8 cellular contexts compared by ENCODE assay signal in genomic region chr6:161273356-161273751, GRCh38. TPM values are rescaled to one million over a fixed set of nuclear protein-coding genes. Genes with fewer than 3 reads are reported as not detected.
DNase-seq lines count a peak whose midpoint lies in the region; TF ChIP-seq lines count a peak whose summit lies in the region.

No MANE protein-coding gene starts in this region.

- H3K36me3 ChIP-seq in CD4-positive, alpha-beta memory T cell (ENCODE audit: insufficient read depth, low read length): no peaks in the 10 kb centered on the region
- H3K36me3 ChIP-seq in HEK293 (ENCODE audit: control insufficient read depth in 2 of 2, insufficient read depth in 1 of 2, low read length in 2 of 2) (no peaks in the 10 kb centered on the region), right atrium auricular region (no peaks in the 10 kb centered on the region)

- peak overlapping the region; percentile 63 for H3K27ac ChIP-seq in CD4-positive, alpha-beta memory T cell (ENCODE audit: low read depth, low read length)
- H3K27ac ChIP-seq in HEK293 (ENCODE audit: extremely low read depth, low read depth, low read length) (peak overlapping the region; percentile 25; the same call in 1 of the 2 replicates), right atrium auricular region (peak overlapping the region; percentile 66 to 75), skin epidermis (peak overlapping the region in 20 of 21 experiments; percentile 25 to 86 (median 76))

- peak; percentile 68 to 84 (median 78) for DNase-seq in CD4-positive, alpha-beta memory T cell
- DNase-seq in RPMI7951 (ENCODE audit: low read depth): peak; percentile 40
- DNase-seq in amniotic epithelial cell (ENCODE audit: low read depth): peak; percentile 45
- no peak for DNase-seq in right atrium auricular region (ENCODE audit: low spot score)
- no peak for DNase-seq in cerebellar nuclear complex (lab: John Stamatoyannopoulos, UW)
- no peak for DNase-seq in 8988T

- peaks cover 10 to 12% of the 10 kb centered on the region in 2 donors for H3K36me3 Mint-ChIP-seq in CD4-positive, alpha-beta memory T cell

- H3K4me3 ChIP-seq in CD4-positive, alpha-beta memory T cell (ENCODE audit: low read length in 2 of 2): peak overlapping the region; percentile 1 to 46
- H3K4me3 ChIP-seq in HEK293 (ENCODE audit: low read depth, low read length) (peak overlapping the region; percentile 50), right atrium auricular region (peak overlapping the region; percentile 58 to 69), skin epidermis (peak overlapping the region; percentile 45 to 83 (median 66))

- H3K9me3 ChIP-seq in CD4-positive, alpha-beta memory T cell (ENCODE audit: control insufficient read depth in 1 of 2, low read length in 2 of 2): no peaks in the 10 kb centered on the region
- H3K9me3 ChIP-seq in HEK293 (ENCODE audit: control insufficient read depth, insufficient read depth, low read depth, low read length) (no peaks in the 10 kb centered on the region), right atrium auricular region (no peaks in the 10 kb centered on the region)

- H3K4me1 ChIP-seq in CD4-positive, alpha-beta memory T cell (ENCODE audit: insufficient read depth, low read length): peaks cover 24% of the 10 kb centered on the region
- H3K4me1 ChIP-seq in HEK293 (ENCODE audit: control insufficient read depth, insufficient read depth, low read length): peaks cover 9% of the 10 kb centered on the region; the same call in 1 of the 2 replicates
- peaks cover 0 to 14% of the 10 kb centered on the region in 2 donors for H3K4me1 ChIP-seq in right atrium auricular region

- POLR2A ChIA-PET in CD4-positive, alpha-beta memory T cell (lab: Charles Lee; ENCODE audit: partially characterized antibody): interaction anchor here (1.1 to 2.3 kb wide), 5 partner anchors 12 to 281 kb away, joined by 4 to 15 read pairs (median 5); partner anchors contain the start of gene MAP3K4
- POLR2A ChIA-PET in HEK293 (lab: Yijun Ruan, JAX): interaction anchor here (0.6 to 2.4 kb wide), 15 partner anchors 9 to 593 kb away, joined by 3 to 20 read pairs (median 4); partner anchors contain the start of gene MAP3K4

- no peaks in the 10 kb centered on the region for H3K9me3 Mint-ChIP-seq in CD4-positive, alpha-beta memory T cell

- H3K27ac Mint-ChIP-seq in CD4-positive, alpha-beta memory T cell: peak overlapping the region; percentile 95 to 99 (median 98)

- intact Hi-C loops in CD4-positive, alpha-beta memory T cell (cut with micrococcal nuclease): no loop called here

- no peak for TF ChIP-seq CTCF in HEK293 (tag by site-specific recombination; IDR thresholded peaks at IDR 0.05)
- TF ChIP-seq CTCF in right atrium auricular region (IDR thresholded peaks at IDR 0.05): no peak

- peaks cover 16 to 34% (median 28%) of the 10 kb centered on the region in 4 donors for H3K4me1 Mint-ChIP-seq in CD4-positive, alpha-beta memory T cell

- H3K4me3 Mint-ChIP-seq in CD4-positive, alpha-beta memory T cell: peak overlapping the region; percentile 91 to 97 (median 94)

- H3K27me3 ChIP-seq in CD4-positive, alpha-beta memory T cell (ENCODE audit: insufficient read depth, low read length): no peaks in the 10 kb centered on the region
- H3K27me3 ChIP-seq in right atrium auricular region: no peaks in the 10 kb centered on the region

- CTCF ChIA-PET in CD4-positive, alpha-beta memory T cell (lab: Charles Lee; ENCODE audit: partially characterized antibody): interaction anchor here (0.7 to 1.5 kb wide), 4 partner anchors 97 to 1574 kb away, joined by 3 to 4 read pairs (median 3); no protein-coding TSS in a partner anchor
- CTCF ChIA-PET in HEK293 (lab: Yijun Ruan, JAX): interaction anchor here (0.6 to 2.1 kb wide), 5 partner anchors 44 to 342 kb away, joined by 3 to 11 read pairs (median 3); no protein-coding TSS in a partner anchor

- peaks cover 0 to 3% of the 10 kb centered on the region in 2 donors for H3K27me3 Mint-ChIP-seq in CD4-positive, alpha-beta memory T cell

TF ChIP-seq in HEK293, 187 proteins besides CTCF, POLR2A, EP300 and RAD21:
- TF ChIP-seq GLIS1 (tag by site-specific recombination; IDR thresholded peaks at IDR 0.05) (peak; percentile 29; the same call in 1 of the 2 replicates), ZNF2 (tag by site-specific recombination; IDR thresholded peaks at IDR 0.05) (no peak), TCF7L2 (IDR thresholded peaks at IDR 0.05; ENCODE audit: borderline replicate concordance, low read depth, low read length) (0 out of 2 replicates have a peak, but pooled peaks have one; percentile 2), ZSCAN30 (tag by site-specific recombination; IDR thresholded peaks at IDR 0.05) (no peak), MYNN (tag by site-specific recombination; IDR thresholded peaks at IDR 0.05; ENCODE audit: borderline replicate concordance) (peak; percentile 50; the same call in 1 of the 2 replicates), WT1 (tag by site-specific recombination; IDR thresholded peaks at IDR 0.05) (no peak), FEZF1 (tag by site-specific recombination; IDR thresholded peaks at IDR 0.05) (peak; percentile 11; the same call in 1 of the 2 replicates), ZNF398 (tag by site-specific recombination; IDR thresholded peaks at IDR 0.05) (peak; percentile 69; the same call in 1 of the 2 replicates), ZSCAN16 (tag by site-specific recombination; IDR thresholded peaks at IDR 0.05) (no peak)
- TF ChIP-seq, protein P1, sequence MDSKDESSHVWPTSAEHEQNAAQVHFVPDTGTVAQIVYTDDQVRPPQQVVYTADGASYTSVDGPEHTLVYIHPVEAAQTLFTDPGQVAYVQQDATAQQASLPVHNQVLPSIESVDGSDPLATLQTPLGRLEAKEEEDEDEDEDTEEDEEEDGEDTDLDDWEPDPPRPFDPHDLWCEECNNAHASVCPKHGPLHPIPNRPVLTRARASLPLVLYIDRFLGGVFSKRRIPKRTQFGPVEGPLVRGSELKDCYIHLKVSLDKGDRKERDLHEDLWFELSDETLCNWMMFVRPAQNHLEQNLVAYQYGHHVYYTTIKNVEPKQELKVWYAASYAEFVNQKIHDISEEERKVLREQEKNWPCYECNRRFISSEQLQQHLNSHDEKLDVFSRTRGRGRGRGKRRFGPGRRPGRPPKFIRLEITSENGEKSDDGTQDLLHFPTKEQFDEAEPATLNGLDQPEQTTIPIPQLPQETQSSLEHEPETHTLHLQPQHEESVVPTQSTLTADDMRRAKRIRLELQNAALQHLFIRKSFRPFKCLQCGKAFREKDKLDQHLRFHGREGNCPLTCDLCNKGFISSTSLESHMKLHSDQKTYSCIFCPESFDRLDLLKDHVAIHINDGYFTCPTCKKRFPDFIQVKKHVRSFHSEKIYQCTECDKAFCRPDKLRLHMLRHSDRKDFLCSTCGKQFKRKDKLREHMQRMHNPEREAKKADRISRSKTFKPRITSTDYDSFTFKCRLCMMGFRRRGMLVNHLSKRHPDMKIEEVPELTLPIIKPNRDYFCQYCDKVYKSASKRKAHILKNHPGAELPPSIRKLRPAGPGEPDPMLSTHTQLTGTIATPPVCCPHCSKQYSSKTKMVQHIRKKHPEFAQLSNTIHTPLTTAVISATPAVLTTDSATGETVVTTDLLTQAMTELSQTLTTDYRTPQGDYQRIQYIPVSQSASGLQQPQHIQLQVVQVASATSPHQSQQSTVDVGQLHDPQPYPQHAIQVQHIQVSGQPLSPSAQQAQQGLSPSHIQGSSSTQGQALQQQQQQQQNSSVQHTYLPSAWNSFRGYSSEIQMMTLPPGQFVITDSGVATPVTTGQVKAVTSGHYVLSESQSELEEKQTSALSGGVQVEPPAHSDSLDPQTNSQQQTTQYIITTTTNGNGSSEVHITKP (tag by site-specific recombination; IDR thresholded peaks at IDR 0.05): peak; percentile 97

RNA-seq across cellular contexts. Expression of gene AGPAT4, which starts 0.5 kb away (rescaled TPM):
- total RNA-seq in CD4-positive, alpha-beta memory T cell: 1 to 10 TPM; 3.6 to 4.3 TPM
- polyA plus RNA-seq in CD4-positive, alpha-beta memory T cell: 1 to 10 TPM; 3.9 to 6.9 TPM
- 15.5 and 16.2 TPM in 2 replicates for total RNA-seq in RPMI7951 (2014; rRNA removed; shearing (Covaris generic))
- 1 to 10 TPM; 2.3 to 2.6 TPM for total RNA-seq in right atrium auricular region

Comparison
In these comparisons a context has a peak if more than half of its experiments do, and no peak if none do; other contexts are left out.
1. DNase-seq: peak in CD4-positive, alpha-beta memory T cell (5 of 5), RPMI7951 (single experiment) and amniotic epithelial cell (single experiment); none in right atrium auricular region (single experiment), cerebellar nuclear complex (0 of 2) and 8988T (single experiment).
2. H3K27ac ChIP-seq: peak in every context shown above with its lines; median percentile 76 in skin epidermis; 70 in right atrium auricular region; 63 in CD4-positive, alpha-beta memory T cell; 25 in HEK293.
3. Peak in every context shown above with its lines, with median percentiles within 50 percentile points of each other: H3K4me3 ChIP-seq.